Comparison of ENCODE assay signal across 20 cellular contexts in genomic region chr17:75500419-75501216, GRCh38. TPM values are rescaled to one million over a fixed set of nuclear protein-coding genes. Genes with fewer than 3 reads are reported as not detected.
DNase-seq lines count a peak whose midpoint lies in the region; ATAC-seq and TF ChIP-seq lines count a peak whose summit lies in the region.
"Had no signal": no experiment of that assay in that cellular context is flagged by ENCODE, and none has a peak within 500 bp of the region (broad histone marks: within the 10 kb centered on the region; RNA-seq: fewer than 3 reads in every experiment).

No MANE protein-coding gene starts in this region.

- no peak overlapping the region for H3K14ac ChIP-seq in IMR-90 (replicated peaks; ENCODE audit: low read depth, low read length)

- dilution Hi-C loops in IMR-90 (cut with HindIII; ENCODE audit: low sequenced_read_pairs, unreplicated experiment): no loop called here

- H4K8ac ChIP-seq in IMR-90 (ENCODE audit: low read depth in 2 of 2, low read length in 2 of 2): no peak overlapping the region

- 79% methylated on average over 4 of the region's 17 CpGs; no CpG with 5 or more reads in 1 of the 2 experiments for WGBS in IMR-90 (ENCODE audit: extremely low coverage in 2 of 2, insufficient read length in 1 of 2), 2 experiments
- 73 to 84% (median 81%) methylated on average over 16 to 17 of the region's 17 CpGs for WGBS in ovary, 3 donors
- 82% methylated on average over 16 to 17 of the region's 17 CpGs for WGBS in tibial nerve, 2 donors

- TF ChIP-seq POLR2A in IMR-90 (IDR thresholded peaks at IDR 0.05; ENCODE audit: low read depth, low read length) (no peak), ovary (IDR thresholded peaks at IDR 0.05) (no peak), tibial nerve (IDR thresholded peaks at IDR 0.05) (no peak)

- H2AFZ ChIP-seq in IMR-90 (replicated peaks; ENCODE audit: low read length, poor library complexity): no peak overlapping the region

- no peak overlapping the region for H3K18ac ChIP-seq in IMR-90 (ENCODE audit: low read depth, low read length)

- no peak for DNase-seq in IMR-90
- DNase-seq in ovary: no peak
- no peak for DNase-seq in tibial nerve (ENCODE audit: low spot score in 2 of 2)
- no peak for DNase-seq in Kasumi-1 (lab: John Stamatoyannopoulos, UW)
- DNase-seq in NCI-H2196 (lab: John Stamatoyannopoulos, UW; ENCODE audit: unreplicated experiment): no peak
- no peak for DNase-seq in left lung
- DNase-seq: activated CD4-positive, alpha-beta T cell treated with anti-CD3 and anti-CD28 coated beads for 4 hours; CD8-positive, alpha-beta memory T cell; endodermal cell; glutamatergic neuron; MG63; NCI-H1436 treated with DMSO at 0.1 percent for 48 hours; NCI-H2171; NCI-H69; SHP77; stimulated activated CD4-positive, alpha-beta T cell treated with anti-CD3 and anti-CD28 coated beads, Interleukin-15, amount 100 ng/mL, for 24 hours; T-cell had no signal

- CTCF ChIA-PET in IMR-90 (lab: Yijun Ruan, JAX): no interaction called here

- ATAC-seq in IMR-90 (ENCODE audit: low read depth) (no peak), left lung (no peak)
- ATAC-seq: left lobe of liver, T-cell had no signal

- H3K36me3 ChIP-seq in IMR-90 (ENCODE audit: control insufficient read depth, insufficient read depth, low read length): peaks cover 41% of the 10 kb centered on the region
- H3K36me3 ChIP-seq in ovary: no peaks in the 10 kb centered on the region
- peaks cover 0 to 90% (median 15%) of the 10 kb centered on the region in 3 donors for H3K36me3 ChIP-seq in tibial nerve
- H3K36me3 ChIP-seq in left lung: peaks cover 0 to 98% of the 10 kb centered on the region in 2 donors

- TF ChIP-seq RAD21 in IMR-90 (IDR thresholded peaks at IDR 0.05; ENCODE audit: low read length): no peak

- no peak overlapping the region for H2AK5ac ChIP-seq in IMR-90 (ENCODE audit: low read depth, low read length)

- POLR2A ChIA-PET in IMR-90 (lab: Charles Lee; ENCODE audit: unreplicated experiment): interaction anchor here (0.5 kb wide), 1 partner anchor 15 kb away, joined by 3 read pairs; no protein-coding TSS in a partner anchor

- no peak overlapping the region for H2BK120ac ChIP-seq in IMR-90 (ENCODE audit: low read depth, low read length)

- H3K9ac ChIP-seq in IMR-90 (ENCODE audit: low read depth, low read length): no peak overlapping the region

- in situ Hi-C loops in IMR-90 (cut with MboI; ENCODE audit: low sequenced_read_pairs): no loop called here

- no peak overlapping the region for H2BK15ac ChIP-seq in IMR-90 (ENCODE audit: low read depth, low read length)

- H3K79me1 ChIP-seq in IMR-90 (ENCODE audit: low read depth in 1 of 2, low read length in 2 of 2): no peaks in the 10 kb centered on the region

- TSS peak; percentile 80 for BruUV-seq in IMR-90 (replicated peaks; lab: Mats Ljungman, UMichigan)

- no peak overlapping the region for H4K91ac ChIP-seq in IMR-90 (ENCODE audit: insufficient read depth, low read depth, low read length)

- no peaks in the 10 kb centered on the region for H4K20me1 ChIP-seq in IMR-90 (ENCODE audit: insufficient read depth, low read length)

- no peak overlapping the region for H3K27ac ChIP-seq in IMR-90 (ENCODE audit: insufficient read depth, low read length)
- H3K27ac ChIP-seq in cingulate gyrus (ENCODE audit: low read depth, low read length): peak overlapping the region; percentile 91
- H3K27ac ChIP-seq in ovary: peak overlapping the region; percentile 7 to 66
- H3K27ac ChIP-seq in tibial nerve: peak overlapping the region; percentile 37 to 96 (median 80)
- peak overlapping the region in 1 of 2 donors; percentile 20 for H3K27ac ChIP-seq in left lung

- no peak overlapping the region for H2BK20ac ChIP-seq in IMR-90 (ENCODE audit: low read depth, low read length)

- no peak overlapping the region for H3K4me2 ChIP-seq in IMR-90 (ENCODE audit: low read depth, low read length)

- intact Hi-C loops in IMR-90 (cut with micrococcal nuclease): no loop called here
- intact Hi-C loops in ovary (cut with DNase I): no loop called here
- intact Hi-C loops in left lung (cut with DNase I): no loop called here

- H3K23ac ChIP-seq in IMR-90 (ENCODE audit: low read depth, low read length): no peak overlapping the region

- H3K9me3 ChIP-seq in IMR-90 (ENCODE audit: control insufficient read depth, insufficient read depth, low read length) (no peaks in the 10 kb centered on the region), ovary (no peaks in the 10 kb centered on the region), tibial nerve (no peaks in the 10 kb centered on the region), left lung (no peaks in the 10 kb centered on the region)
- H3K9me3 ChIP-seq: HAP-1, MG63 had no signal

- H3K9me1 ChIP-seq in IMR-90 (ENCODE audit: insufficient read depth, low read length): no peaks in the 10 kb centered on the region

- no peak overlapping the region for H2AK9ac ChIP-seq in IMR-90 (replicated peaks; ENCODE audit: low read depth, low read length, poor library complexity)

- H2BK5ac ChIP-seq in IMR-90 (ENCODE audit: low read depth, low read length, poor library complexity, severe bottlenecking): no peak overlapping the region

- TF ChIP-seq CTCF in IMR-90 (conservative IDR thresholded peaks at IDR 0.05; ENCODE audit: low read depth, low read length) (no peak), ovary (IDR thresholded peaks at IDR 0.05) (no peak), tibial nerve (IDR thresholded peaks at IDR 0.05) (no peak), left lung (IDR thresholded peaks at IDR 0.05) (no peak)

- H3K56ac ChIP-seq in IMR-90 (ENCODE audit: extremely low read depth, insufficient read depth, low read length): no peak overlapping the region

- no peak overlapping the region for H3K4me3 ChIP-seq in IMR-90 (ENCODE audit: insufficient read depth, low read depth, low read length)
- H3K4me3 ChIP-seq in ovary: no peak overlapping the region
- no peak overlapping the region for H3K4me3 ChIP-seq in tibial nerve
- no peak overlapping the region for H3K4me3 ChIP-seq in left lung
- H3K4me3 ChIP-seq: HAP-1, MG63 had no signal

- H4K5ac ChIP-seq in IMR-90 (ENCODE audit: low read depth, low read length): no peak overlapping the region

- no peaks in the 10 kb centered on the region for H3K4me1 ChIP-seq in IMR-90 (ENCODE audit: control insufficient read depth, insufficient read depth, low read length)
- peaks cover 3% of the 10 kb centered on the region for H3K4me1 ChIP-seq in ovary (ENCODE audit: insufficient read depth)
- peaks cover 0 to 66% (median 16%) of the 10 kb centered on the region in 4 donors for H3K4me1 ChIP-seq in tibial nerve
- peaks cover 0 to 28% of the 10 kb centered on the region in 2 donors for H3K4me1 ChIP-seq in left lung
- H3K4me1 ChIP-seq: HAP-1 had no signal

- no peak for TF ChIP-seq EP300 in ovary (IDR thresholded peaks at IDR 0.05)
- no peak for TF ChIP-seq EP300 in tibial nerve (IDR thresholded peaks at IDR 0.05)

- H3K27me3 ChIP-seq in IMR-90 (ENCODE audit: control insufficient read depth, insufficient read depth, low read length) (no peaks in the 10 kb centered on the region), ovary (no peaks in the 10 kb centered on the region), tibial nerve (no peaks in the 10 kb centered on the region), left lung (no peaks in the 10 kb centered on the region)
- H3K27me3 ChIP-seq: MG63 had no signal

- no peak overlapping the region for H3K4ac ChIP-seq in IMR-90 (ENCODE audit: low read depth, low read length)

TF ChIP-seq in IMR-90, 13 proteins besides CTCF, POLR2A, EP300 and RAD21 (continues in another document):
- TF ChIP-seq MAFK (IDR thresholded peaks at IDR 0.05; ENCODE audit: low read depth, low read length) (no peak), BHLHE40 (IDR thresholded peaks at IDR 0.05; ENCODE audit: low read depth, low read length) (no peak), FOS (IDR thresholded peaks at IDR 0.05; ENCODE audit: low read depth, low read length) (no peak), SMC3 (IDR thresholded peaks at IDR 0.05; ENCODE audit: low read depth, low read length) (no peak), MXI1 (IDR thresholded peaks at IDR 0.05; ENCODE audit: borderline replicate concordance, low read depth, low read length) (no peak)

RNA-seq across cellular contexts. Expression of gene CASKIN2, which starts 14.7 kb away (rescaled TPM):
- total RNA-seq in IMR-90 (2012; rRNA removed) (2.2 and 2.9 TPM in 2 replicates), ovary (10 to 100 TPM in 6 of 7 donors, 1 to 10 TPM in 1; 9.1 to 58.7 (median 41.3) TPM), tibial nerve (10 to 100 TPM; 36.0 to 59.0 (median 51.3) TPM), left lung (10 to 100 TPM; 43.8 to 74.4 TPM)
- polyA plus RNA-seq in IMR-90 (2012; rRNA removed) (6.9 and 7.5 TPM in 2 replicates), ovary (10 to 100 TPM; 11.0 to 13.9 TPM)
- polyA plus RNA-seq in IMR-90 (2012; cell fraction: cytosol; rRNA removed): 4.7 and 6.3 TPM in 2 replicates
- 17.2 and 50.6 TPM in 2 replicates for polyA plus RNA-seq in IMR-90 (2012; cell fraction: nucleus; rRNA removed; ENCODE audit: low replicate concordance)

RNA-seq across cellular contexts. Expression of gene TSEN54, which starts 15.7 kb away (rescaled TPM):
- total RNA-seq in IMR-90 (2012; rRNA removed) (6.4 and 7.2 TPM in 2 replicates), ovary (10 to 100 TPM; 16.0 to 35.0 (median 21.3) TPM), tibial nerve (10 to 100 TPM; 43.3 to 84.6 (median 53.0) TPM), left lung (10 to 100 TPM; 15.8 to 22.9 TPM)
- polyA plus RNA-seq in IMR-90 (2012; rRNA removed) (14.9 and 16.2 TPM in 2 replicates), ovary (10 to 100 TPM; 11.3 to 12.8 TPM)
- 9.8 and 14.7 TPM in 2 replicates for polyA plus RNA-seq in IMR-90 (2012; cell fraction: cytosol; rRNA removed)
- 37.4 and 62.8 TPM in 2 replicates for polyA plus RNA-seq in IMR-90 (2012; cell fraction: nucleus; rRNA removed; ENCODE audit: low replicate concordance)

RNA-seq across cellular contexts. Expression of gene LLGL2, which starts 24.9 kb away (rescaled TPM):
- total RNA-seq in IMR-90 (2012; rRNA removed): 0.54 and 0.56 TPM in 2 replicates
- 0.53 and 0.72 TPM in 2 replicates for polyA plus RNA-seq in IMR-90 (2012; rRNA removed)
- polyA plus RNA-seq in IMR-90 (2012; cell fraction: cytosol; rRNA removed): 1.2 and 1.6 TPM in 2 replicates
- polyA plus RNA-seq in IMR-90 (2012; cell fraction: nucleus; rRNA removed; ENCODE audit: low replicate concordance): 2.0 and 4.5 TPM in 2 replicates
- total RNA-seq in ovary: 10 to 100 TPM in 6 of 7 donors, 1 to 10 TPM in 1; 9.9 to 45.4 (median 17.2) TPM
- polyA plus RNA-seq in ovary: 1 to 10 TPM in 1 of 2 donors, under 1 TPM in 1; 0.20 to 9.2 TPM
- 10 to 100 TPM in 1 of 4 donors, 1 to 10 TPM in 3; 8.4 to 18.4 (median 8.8) TPM for total RNA-seq in tibial nerve
- total RNA-seq in left lung: 100 to 1,000 TPM; 161 to 173 TPM

RNA-seq across cellular contexts. Expression of gene TMEM94, which starts 44.2 kb away (rescaled TPM):
- total RNA-seq in IMR-90 (2012; rRNA removed) (8.4 and 11.4 TPM in 2 replicates), ovary (10 to 100 TPM; 37.7 to 87.1 (median 75.3) TPM), tibial nerve (10 to 100 TPM; 84.3 to 95.1 (median 89.9) TPM), left lung (10 to 100 TPM; 68.4 to 74.3 TPM)
- polyA plus RNA-seq in IMR-90 (2012; rRNA removed) (59.2 and 64.7 TPM in 2 replicates), ovary (10 to 100 TPM; 29.2 to 52.6 TPM)
- polyA plus RNA-seq in IMR-90 (2012; cell fraction: cytosol; rRNA removed): 30.4 and 39.0 TPM in 2 replicates
- 231 and 523 TPM in 2 replicates for polyA plus RNA-seq in IMR-90 (2012; cell fraction: nucleus; rRNA removed; ENCODE audit: low replicate concordance)
